ENCODE assay signal across 23 cellular contexts in the genomic region with DNA sequence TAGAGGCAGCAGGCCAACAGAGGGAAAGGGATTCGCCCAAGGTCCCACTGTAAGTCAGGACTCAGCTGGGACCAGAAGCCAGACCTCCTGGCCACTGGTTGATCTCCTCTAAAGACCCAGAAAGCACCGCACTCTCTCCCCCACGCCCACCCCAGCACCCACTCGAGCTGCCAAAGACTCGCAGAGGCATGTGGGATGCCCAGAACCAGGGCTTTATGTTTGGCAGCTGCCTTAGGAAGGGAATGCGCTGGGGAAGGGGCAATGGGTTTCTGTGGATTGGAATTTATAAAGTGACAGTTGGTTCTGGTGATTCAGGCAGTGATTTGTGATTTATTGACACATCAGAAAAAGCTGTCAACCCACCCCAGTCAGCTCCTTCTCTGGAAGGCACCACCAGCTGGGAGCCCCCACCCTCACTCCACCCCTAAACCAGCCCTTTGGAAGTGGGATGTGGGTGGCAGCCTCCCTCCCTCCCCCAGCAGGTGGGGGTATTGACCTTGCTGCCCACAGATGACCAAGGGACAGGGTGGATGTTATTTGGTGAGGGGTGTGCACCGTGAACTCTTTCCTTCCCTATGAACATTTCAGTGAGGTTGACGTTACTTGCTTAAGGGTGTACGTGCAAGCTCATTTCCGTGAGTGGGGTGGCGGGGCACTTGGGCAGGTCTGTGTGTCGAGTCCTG.
"Had no signal": no experiment of that assay in that cellular context is flagged by ENCODE, and none has a peak within 500 bp of the region (broad histone marks: within the 10 kb centered on the region; RNA-seq: fewer than 3 reads in every experiment).

No MANE protein-coding gene starts in this region.

- FAIRE-seq: colon, keratinocyte had no signal

- DNase-seq: activated CD4-positive, alpha-beta T cell treated with anti-CD3 and anti-CD28 coated beads for 36 hours; activated CD4-positive, CD25-positive, alpha-beta regulatory T cell; activated CD8-positive, alpha-beta memory T cell treated with anti-CD3 and anti-CD28 coated beads, Interleukin-2, amount 10 ng/mL, durations not matched to agents 7 days and 5 days; activated CD8-positive, alpha-beta T cell treated with anti-CD3 and anti-CD28 coated beads, Interleukin-2, amount 10 ng/mL, durations not matched to agents 7 days and 5 days; activated naive CD4-positive, alpha-beta T cell; activated T-cell treated with anti-CD3 and anti-CD28 coated beads, Interleukin-2, amount 50 U/mL, for 72 hours; effector CD8-positive, alpha-beta T cell; erythroblast; head of caudate nucleus; hippocampal formation; left colon; naive thymus-derived CD4-positive, alpha-beta T cell; occipital lobe; right cardiac atrium; stimulated activated CD4-positive, alpha-beta T cell treated with anti-CD3 and anti-CD28 coated beads, Interleukin-15, amount 100 ng/mL, for 24 hours; stimulated activated CD4-positive, alpha-beta T cell treated with anti-CD3 and anti-CD28 coated beads, Interleukin-2, amount 100 ng/mL, for 24 hours; stimulated activated naive CD4-positive, alpha-beta T cell treated with Interleukin-2 at 50 U/mL for 16 hours; T-helper 1 cell had no signal

- H3K36me3 ChIP-seq: tibial nerve had no signal

- ATAC-seq: activated CD4-positive, alpha-beta T cell treated with anti-CD3 and anti-CD28 coated beads for 36 hours; activated CD8-positive, alpha-beta memory T cell treated with anti-CD3 and anti-CD28 coated beads, Interleukin-2, amount 10 ng/mL, durations not matched to agents 7 days and 5 days; activated CD8-positive, alpha-beta T cell treated with anti-CD3 and anti-CD28 coated beads, Interleukin-2, amount 10 ng/mL, durations not matched to agents 7 days and 5 days; activated naive CD4-positive, alpha-beta T cell treated with anti-CD3 and anti-CD28 coated beads, Interleukin-2, amount 50 U/mL, for 72 hours; activated T-cell treated with anti-CD3 and anti-CD28 coated beads, Interleukin-2, amount 50 U/mL, for 72 hours; left colon; naive thymus-derived CD4-positive, alpha-beta T cell; right cardiac atrium had no signal

- H3K27ac ChIP-seq: skin epidermis, tibial nerve had no signal

- H3K4me1 ChIP-seq: tibial nerve had no signal

- H3K27me3 ChIP-seq: tibial nerve had no signal

- H3K4me3 ChIP-seq: skin epidermis, tibial nerve had no signal

- H3K9me3 ChIP-seq: tibial nerve had no signal
